In genomic region chr6:162899148-162899547, GRCh38 we compare ENCODE assay signal across 27 cellular contexts.
A peak's percentile ranks its signal among the peaks of the same experiment; 100 is the strongest.
DNase-seq lines count a peak whose midpoint lies in the region; ATAC-seq and TF ChIP-seq lines count a peak whose summit lies in the region.
"Had no signal": no experiment of that assay in that cellular context is flagged by ENCODE, and none has a peak within 500 bp of the region (broad histone marks: within the 10 kb centered on the region; RNA-seq: fewer than 3 reads in every experiment).

No MANE protein-coding gene starts in this region.

- no peaks in the 10 kb centered on the region; a peak in 1 of 4 replicates for H3K9me3 ChIP-seq in HCT116 (ENCODE audit: control insufficient read depth in 1 of 2, insufficient read depth in 1 of 2, low read depth in 1 of 2, low read length in 2 of 2)
- H3K9me3 ChIP-seq in psoas muscle: no peaks in the 10 kb centered on the region
- no peaks in the 10 kb centered on the region for H3K9me3 ChIP-seq in body of pancreas
- peaks cover 2% of the 10 kb centered on the region for H3K9me3 ChIP-seq in aorta (ENCODE audit: control insufficient read depth, low read length)

- CTCF ChIA-PET in HCT116 (lab: Charles Lee): no interaction called here

- TF ChIP-seq CTCF in HCT116 (IDR thresholded peaks at IDR 0.05 in 2 of 3, conservative IDR thresholded peaks at IDR 0.05 in 1 of 3; ENCODE audit: borderline replicate concordance in 1 of 3, insufficient read depth in 1 of 3, low read depth in 2 of 3, low read length in 2 of 3) (no peak), psoas muscle (IDR thresholded peaks at IDR 0.05) (no peak), body of pancreas (IDR thresholded peaks at IDR 0.05) (no peak)

- no peak overlapping the region for H2AFZ ChIP-seq in HCT116 (ENCODE audit: low read depth, low read length, poor library complexity, severe bottlenecking)

- no peak overlapping the region for H3K9ac ChIP-seq in HCT116 (ENCODE audit: low read length)

- H3K4me1 ChIP-seq in HCT116 (ENCODE audit: control insufficient read depth in 1 of 2, insufficient read depth in 2 of 2, low read length in 2 of 2) (no peaks in the 10 kb centered on the region), psoas muscle (no peaks in the 10 kb centered on the region), body of pancreas (no peaks in the 10 kb centered on the region), aorta (ENCODE audit: control insufficient read depth in 1 of 2, insufficient read depth in 2 of 2, low read length in 2 of 2) (no peaks in the 10 kb centered on the region)

- no peak overlapping the region for H3K27ac ChIP-seq in HCT116 (ENCODE audit: low read depth, low read length)
- H3K27ac ChIP-seq in psoas muscle: no peak overlapping the region
- no peak overlapping the region for H3K27ac ChIP-seq in body of pancreas
- no peak overlapping the region for H3K27ac ChIP-seq in aorta (ENCODE audit: low read depth in 1 of 2, low read length in 2 of 2)
- H3K27ac ChIP-seq: SK-N-MC had no signal

- POLR2A ChIA-PET in HCT116 (lab: Charles Lee): no interaction called here

- no peaks in the 10 kb centered on the region for H3K9me2 ChIP-seq in HCT116 (ENCODE audit: insufficient read depth)

- H3K36me3 ChIP-seq in HCT116 (ENCODE audit: control insufficient read depth in 1 of 2, insufficient read depth in 2 of 2, low read length in 2 of 2) (no peaks in the 10 kb centered on the region), psoas muscle (ENCODE audit: insufficient read depth in 1 of 2, low read depth in 1 of 2) (no peaks in the 10 kb centered on the region), body of pancreas (replicated peaks in 1 of 2; ENCODE audit: insufficient read depth in 1 of 2, low read depth in 2 of 2) (no peaks in the 10 kb centered on the region), aorta (ENCODE audit: control insufficient read depth in 1 of 2, insufficient read depth in 2 of 2, low read length in 1 of 2) (no peaks in the 10 kb centered on the region)

- RAD21 ChIA-PET in HCT116 (lab: Charles Lee; ENCODE audit: low non-redundant PET in 1 of 2, low total read pairs in 2 of 2, uncharacterized antibody in 2 of 2, unreplicated experiment in 2 of 2): no interaction called here

- DNase-seq in NCI-H2171 treated with DMSO at 0.1 percent for 48 hours (lab: John Stamatoyannopoulos, UW): peak; percentile 41
- no peak for DNase-seq in NCI-H2171 (lab: John Stamatoyannopoulos, UW)
- no peak for DNase-seq in HCT116 (ENCODE audit: low read depth, low spot score)
- DNase-seq in SK-N-DZ (ENCODE audit: low spot score): peak; percentile 16
- no peak for DNase-seq in psoas muscle
- DNase-seq in body of pancreas: no peak
- no peak for DNase-seq in aorta
- DNase-seq in NCI-H446 treated with DMSO at 0.1 percent for 48 hours (lab: John Stamatoyannopoulos, UW): no peak
- DNase-seq: activated B cell treated with CpG ODN at 0.5 μM for 24 hours; activated CD4-positive, alpha-beta T cell treated with anti-CD3 and anti-CD28 coated beads, Interleukin-2, amount 50 U/mL, for 1 hour; activated gamma-delta T cell; activated naive CD8-positive, alpha-beta T cell treated with anti-CD3 and anti-CD28 coated beads for 36 hours; activated T-cell treated with anti-CD3 and anti-CD28 coated beads, Interleukin-2, amount 50 U/mL, for 1 hour; Calu3; DND-41; head of caudate nucleus; KG1; MM.1S; naive B cell; NCI-H1417 treated with DMSO at 0.1 percent for 48 hours; NCI-H2081 treated with DMSO at 0.1 percent for 48 hours; NCI-H510A; nucleus accumbens; RPMI8226; stimulated activated naive B cell treated with anti-CD40 and anti-IgM and Interleukin-4, amounts not matched to agents 10 μg/mL and 1 μg/mL and 100 μg/mL, for 72 hours had no signal

- TF ChIP-seq POLR2A in HCT116 (IDR thresholded peaks at IDR 0.05; ENCODE audit: borderline replicate concordance, extremely low read depth, insufficient read depth, insufficient read length) (no peak), body of pancreas (IDR thresholded peaks at IDR 0.05) (no peak)

- WGBS in psoas muscle, 3 donors: 51 to 57% (median 57%) methylated on average over 8 of the region's 8 CpGs
- 76 to 80% methylated on average over 8 of the region's 8 CpGs for WGBS in body of pancreas, 2 donors
- 71 to 73% methylated on average over 8 of the region's 8 CpGs for WGBS in aorta, 2 donors

- no peak overlapping the region for H3K4me3 ChIP-seq in HCT116 (replicated peaks in 1 of 2; ENCODE audit: low read depth in 1 of 2, low read length in 2 of 2)
- H3K4me3 ChIP-seq in psoas muscle: no peak overlapping the region
- H3K4me3 ChIP-seq in body of pancreas: no peak overlapping the region
- H3K4me3 ChIP-seq in aorta (ENCODE audit: low read length in 2 of 2): no peak overlapping the region
- H3K4me3 ChIP-seq: SK-N-MC had no signal

- H3K79me2 ChIP-seq in HCT116 (ENCODE audit: insufficient read depth, low read length): no peaks in the 10 kb centered on the region

- TF ChIP-seq RAD21 in HCT116 (IDR thresholded peaks at IDR 0.05; ENCODE audit: low read depth): peak; percentile 33

- BruUV-seq in HCT116 (replicated peaks; lab: Mats Ljungman, UMichigan): no TSS peak

- no peaks in the 10 kb centered on the region for H3K27me3 ChIP-seq in HCT116 (ENCODE audit: insufficient read depth, low read length)
- H3K27me3 ChIP-seq in psoas muscle (ENCODE audit: insufficient read depth in 3 of 3, low read length in 2 of 3): peaks cover 0 to under 1% (median 0%) of the 10 kb centered on the region in 3 donors
- H3K27me3 ChIP-seq in body of pancreas: no peaks in the 10 kb centered on the region
- H3K27me3 ChIP-seq in aorta (ENCODE audit: control insufficient read depth in 1 of 2, insufficient read depth in 2 of 2, low read length in 1 of 2): peaks cover 0 to 1% of the 10 kb centered on the region in 2 donors

- intact Hi-C loops in HCT116 (cut with micrococcal nuclease): no loop called here
- intact Hi-C loops in psoas muscle (cut with DNase I): no loop called here
- intact Hi-C loops in body of pancreas (cut with DNase I): no loop called here
- intact Hi-C loops in aorta (cut with DNase I): no loop called here

- no peaks in the 10 kb centered on the region for H4K20me1 ChIP-seq in HCT116 (ENCODE audit: insufficient read depth)

- no peak overlapping the region for H3K4me2 ChIP-seq in HCT116 (ENCODE audit: low read length)

- no peak for ATAC-seq in HCT116
- ATAC-seq in psoas muscle: peak; percentile 59 to 86 (median 68)
- ATAC-seq in body of pancreas: no peak
- no peak for ATAC-seq in aorta (ENCODE audit: low FRiP score)
- ATAC-seq: esophagus mucosa; stimulated activated naive B cell treated with anti-CD40 and anti-IgM and Interleukin-4, amounts not matched to agents 10 μg/mL and 1 μg/mL and 100 μg/mL, for 72 hours had no signal

TF ChIP-seq in HCT116, 20 proteins besides CTCF, POLR2A, EP300 and RAD21 (continues in another document):
- TF ChIP-seq REST (IDR thresholded peaks at IDR 0.05; ENCODE audit: low read depth): no peak
- TF ChIP-seq SP1 (IDR thresholded peaks at IDR 0.05; ENCODE audit: low read depth): no peak
- no peak for TF ChIP-seq ZBTB33 (IDR thresholded peaks at IDR 0.05; ENCODE audit: extremely low read depth, insufficient replicate concordance, low read length)
- no peak for TF ChIP-seq POLR2AphosphoS5 (IDR thresholded peaks at IDR 0.05; ENCODE audit: low read depth, low read length)
- TF ChIP-seq FOSL1 (IDR thresholded peaks at IDR 0.05; ENCODE audit: low read depth): no peak
- TF ChIP-seq ZFX (IDR thresholded peaks at IDR 0.05): no peak
- TF ChIP-seq JUND (IDR thresholded peaks at IDR 0.05): no peak
- no peak for TF ChIP-seq CBX3 (IDR thresholded peaks at IDR 0.05; ENCODE audit: low read depth)
- TF ChIP-seq YY1 (IDR thresholded peaks at IDR 0.05; ENCODE audit: extremely low read depth, insufficient replicate concordance, low read depth, low read length): no peak
- TF ChIP-seq SRF (IDR thresholded peaks at IDR 0.05; ENCODE audit: low read depth): no peak
- TF ChIP-seq EZH2 (IDR thresholded peaks at IDR 0.05): no peak
- TF ChIP-seq CEBPB (IDR thresholded peaks at IDR 0.05; ENCODE audit: low read depth): no peak
- no peak for TF ChIP-seq ELF1 (IDR thresholded peaks at IDR 0.05; ENCODE audit: borderline replicate concordance, low read depth)

Comparison
In these comparisons a context has a peak if more than half of its experiments do, and no peak if none do; other contexts are left out.
1. DNase-seq: peak in NCI-H2171 treated with DMSO at 0.1 percent for 48 hours (single experiment) and SK-N-DZ (single experiment); none in NCI-H2171 (single experiment), HCT116 (single experiment), psoas muscle (0 of 2), body of pancreas (0 of 4), aorta (0 of 2) and NCI-H446 treated with DMSO at 0.1 percent for 48 hours (single experiment).
2. ATAC-seq: peak in psoas muscle (4 of 4); none in HCT116 (single experiment), body of pancreas (single experiment) and aorta (single experiment).